In the genomic region with DNA sequence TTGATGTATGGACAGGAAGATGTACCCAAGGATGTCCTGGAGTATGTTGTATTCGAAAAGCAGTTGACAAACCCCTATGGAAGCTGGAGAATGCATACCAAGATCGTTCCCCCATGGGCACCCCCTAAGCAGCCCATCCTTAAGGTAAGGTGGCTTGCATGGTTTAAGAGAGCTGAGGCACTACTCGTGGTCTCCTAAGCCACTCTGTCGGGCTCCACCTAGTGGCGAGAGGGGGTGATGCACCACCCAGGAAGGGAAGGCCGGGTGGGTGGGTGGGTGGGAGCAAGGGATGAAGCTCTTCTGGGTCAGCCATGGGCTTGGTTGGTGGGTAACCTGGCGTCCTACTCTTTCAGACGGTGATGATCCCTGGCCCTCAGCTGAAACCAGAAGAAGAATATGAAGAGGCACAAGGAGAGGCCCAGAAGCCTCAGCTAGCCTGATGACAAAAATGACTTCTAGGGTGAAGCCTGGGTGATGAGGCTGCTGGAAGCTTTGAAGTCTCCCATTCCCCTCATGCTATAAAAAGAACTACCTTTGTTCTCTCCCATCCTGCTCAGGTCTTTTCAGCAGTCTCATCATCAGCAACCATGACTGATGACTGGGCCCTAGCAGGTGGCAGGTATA, we compare ENCODE assay signal across 8 cellular contexts. TPM values are rescaled to one million over a fixed set of nuclear protein-coding genes. Genes with fewer than 3 reads are reported as not detected.
DNase-seq lines count a peak whose midpoint lies in the region; ATAC-seq and TF ChIP-seq lines count a peak whose summit lies in the region.

No MANE protein-coding gene starts in this region.

- peaks cover 0 to 21% (median 12%) of the 10 kb centered on the region in 4 donors for H3K4me1 ChIP-seq in esophagus muscularis mucosa
- peaks cover 9 to 11% of the 10 kb centered on the region in 2 donors for H3K4me1 ChIP-seq in neuronal stem cell (ENCODE audit: control insufficient read depth in 2 of 2, insufficient read depth in 1 of 2, low read depth in 1 of 2, low read length in 2 of 2)
- peaks cover 6 to 11% of the 10 kb centered on the region in 2 donors for H3K4me1 ChIP-seq in thyroid gland

- no peak overlapping the region for H3K18ac ChIP-seq in neuronal stem cell (ENCODE audit: low read length)

- no peaks in the 10 kb centered on the region for H3K79me1 ChIP-seq in neuronal stem cell (ENCODE audit: low read depth, low read length)

- H3K4me3 ChIP-seq in GM12864 (ENCODE audit: low read depth, low read length) (no peak overlapping the region), esophagus muscularis mucosa (no peak overlapping the region), neuronal stem cell (ENCODE audit: low read length in 2 of 2) (no peak overlapping the region), thyroid gland (replicated peaks in 1 of 3) (no peak overlapping the region)

- no peak overlapping the region for H4K8ac ChIP-seq in neuronal stem cell (ENCODE audit: low read depth, low read length)

- no peak for TF ChIP-seq EP300 in esophagus muscularis mucosa (IDR thresholded peaks at IDR 0.05)

- WGBS in esophagus muscularis mucosa: 35% methylated on average over 7 of the region's 8 CpGs
- no CpG with 5 or more reads among the region's 8 CpGs for WGBS in neuronal stem cell (ENCODE audit: extremely low coverage in 2 of 2, insufficient read length in 2 of 2, insufficient replicate concordance in 1 of 2), 2 donors
- WGBS in thyroid gland, 2 donors: 27 to 34% methylated on average over 7 to 8 of the region's 8 CpGs

- H2BK12ac ChIP-seq in neuronal stem cell (ENCODE audit: low read length): no peak overlapping the region

- H2BK5ac ChIP-seq in neuronal stem cell (ENCODE audit: low read length): no peak overlapping the region

- no peak overlapping the region for H2AFZ ChIP-seq in neuronal stem cell (ENCODE audit: low read length)

- H2AK5ac ChIP-seq in neuronal stem cell (ENCODE audit: low read depth, low read length): no peak overlapping the region

- peak; percentile 85 for TF ChIP-seq CTCF in 22Rv1 (IDR thresholded peaks at IDR 0.05)
- peak; percentile 81 for TF ChIP-seq CTCF in GM12864 (IDR thresholded peaks at IDR 0.05; ENCODE audit: low read depth, low read length, missing control alignments)
- peak; percentile 38 to 86 (median 85) for TF ChIP-seq CTCF in esophagus muscularis mucosa (IDR thresholded peaks at IDR 0.05)
- peak in 5 of 6 experiments; percentile 22 to 87 (median 36) for TF ChIP-seq CTCF in thyroid gland (IDR thresholded peaks at IDR 0.05)

- H3K9ac ChIP-seq in neuronal stem cell (ENCODE audit: low read depth, low read length, poor library complexity): no peak overlapping the region

- no peak overlapping the region for H3K14ac ChIP-seq in neuronal stem cell (ENCODE audit: low read length)

- H3K9me3 ChIP-seq in esophagus muscularis mucosa: no peaks in the 10 kb centered on the region
- H3K9me3 ChIP-seq in neuronal stem cell (replicated peaks in 1 of 2; ENCODE audit: control insufficient read depth in 2 of 2, insufficient read depth in 1 of 2, low read depth in 1 of 2, low read length in 2 of 2): no peaks in the 10 kb centered on the region
- H3K9me3 ChIP-seq in thyroid gland: no peaks in the 10 kb centered on the region

- no peak overlapping the region for H3K4ac ChIP-seq in neuronal stem cell (ENCODE audit: low read length)

- H2BK15ac ChIP-seq in neuronal stem cell (ENCODE audit: low read length): no peak overlapping the region

- ATAC-seq in HG03457 (IDR thresholded peaks at IDR 0.05; ENCODE audit: unreplicated experiment): no peak

- H3K4me2 ChIP-seq in neuronal stem cell (ENCODE audit: insufficient read depth, low read length, poor library complexity, severe bottlenecking): no peak overlapping the region

- no peak overlapping the region for H3K23ac ChIP-seq in neuronal stem cell (ENCODE audit: low read depth, low read length, poor library complexity)

- DNase-seq in GM12864 (ENCODE audit: low read depth): peak; percentile 22
- DNase-seq in NCI-H82 (lab: John Stamatoyannopoulos, UW): peak; percentile 85
- peak; percentile 71 for DNase-seq in activated T-cell treated with anti-CD3 and anti-CD28 coated beads for 1 hour (ENCODE audit: low read depth)
- no peak for DNase-seq in esophagus muscularis mucosa (ENCODE audit: extremely low spot score)
- peak; percentile 58 for DNase-seq in neuronal stem cell (ENCODE audit: low spot score)
- DNase-seq in thyroid gland: peak; percentile 49 to 57

- H3K27ac ChIP-seq in 22Rv1 (no peak overlapping the region), esophagus muscularis mucosa (replicated peaks in 1 of 4) (no peak overlapping the region), neuronal stem cell (replicated peaks; ENCODE audit: low read length) (no peak overlapping the region), thyroid gland (no peak overlapping the region)

- H3K27me3 ChIP-seq in esophagus muscularis mucosa (no peaks in the 10 kb centered on the region), neuronal stem cell (ENCODE audit: control insufficient read depth in 3 of 3, insufficient read depth in 3 of 3, low read depth in 1 of 3, low read length in 3 of 3) (no peaks in the 10 kb centered on the region), thyroid gland (no peaks in the 10 kb centered on the region)

- intact Hi-C loops in esophagus muscularis mucosa (cut with DNase I) (no loop called here), thyroid gland (cut with DNase I) (no loop called here)

- H4K91ac ChIP-seq in neuronal stem cell (ENCODE audit: low read depth, low read length, poor library complexity): no peak overlapping the region

- peaks cover 5 to 60% (median 51%) of the 10 kb centered on the region in 4 donors for H3K36me3 ChIP-seq in esophagus muscularis mucosa
- peaks cover 16 to 48% of the 10 kb centered on the region in 2 donors for H3K36me3 ChIP-seq in neuronal stem cell (replicated peaks in 1 of 2; ENCODE audit: control insufficient read depth in 2 of 2, insufficient read depth in 2 of 2, low read length in 2 of 2)
- peaks cover 20 to 22% of the 10 kb centered on the region in 2 donors for H3K36me3 ChIP-seq in thyroid gland

- no peak overlapping the region for H2BK120ac ChIP-seq in neuronal stem cell (ENCODE audit: low read depth, low read length)

- TF ChIP-seq POLR2A in esophagus muscularis mucosa (IDR thresholded peaks at IDR 0.05; ENCODE audit: low read depth) (no peak), thyroid gland (IDR thresholded peaks at IDR 0.05) (no peak)

RNA-seq across cellular contexts. Expression of a gene that starts 21.5 kb away (rescaled TPM):
- total RNA-seq in esophagus muscularis mucosa (under 1 TPM in 2 of 4 donors, not detected in 2; under 0.01 to 0.29 TPM), thyroid gland (under 1 TPM in 2 of 4 donors, not detected in 2; under 0.01 to 0.13 TPM)
- 0.03 TPM for polyA plus RNA-seq in neuronal stem cell (2013, experiment 1 of 2)
- 0.04 TPM for polyA plus RNA-seq in neuronal stem cell (2013, experiment 2 of 2)

RNA-seq across cellular contexts. Expression of a gene that starts 25.3 kb away (rescaled TPM):
- total RNA-seq in esophagus muscularis mucosa: 10 to 100 TPM; 27.6 to 35.3 (median 29.2) TPM
- polyA plus RNA-seq in neuronal stem cell (2013, experiment 1 of 2): 55.5 TPM
- 56.9 TPM for polyA plus RNA-seq in neuronal stem cell (2013, experiment 2 of 2)
- 10 to 100 TPM; 26.6 to 38.3 (median 30.3) TPM for total RNA-seq in thyroid gland

RNA-seq across cellular contexts. Expression of a gene that starts 29.4 kb away (rescaled TPM):
- total RNA-seq in esophagus muscularis mucosa (10 to 100 TPM; 11.2 to 18.9 (median 13.5) TPM), thyroid gland (10 to 100 TPM; 17.1 to 22.3 (median 20.1) TPM)
- 16.3 TPM for polyA plus RNA-seq in neuronal stem cell (2013, experiment 1 of 2)
- 16.6 TPM for polyA plus RNA-seq in neuronal stem cell (2013, experiment 2 of 2)
